ENCODE assay signal across 15 cellular contexts in the genomic region with DNA sequence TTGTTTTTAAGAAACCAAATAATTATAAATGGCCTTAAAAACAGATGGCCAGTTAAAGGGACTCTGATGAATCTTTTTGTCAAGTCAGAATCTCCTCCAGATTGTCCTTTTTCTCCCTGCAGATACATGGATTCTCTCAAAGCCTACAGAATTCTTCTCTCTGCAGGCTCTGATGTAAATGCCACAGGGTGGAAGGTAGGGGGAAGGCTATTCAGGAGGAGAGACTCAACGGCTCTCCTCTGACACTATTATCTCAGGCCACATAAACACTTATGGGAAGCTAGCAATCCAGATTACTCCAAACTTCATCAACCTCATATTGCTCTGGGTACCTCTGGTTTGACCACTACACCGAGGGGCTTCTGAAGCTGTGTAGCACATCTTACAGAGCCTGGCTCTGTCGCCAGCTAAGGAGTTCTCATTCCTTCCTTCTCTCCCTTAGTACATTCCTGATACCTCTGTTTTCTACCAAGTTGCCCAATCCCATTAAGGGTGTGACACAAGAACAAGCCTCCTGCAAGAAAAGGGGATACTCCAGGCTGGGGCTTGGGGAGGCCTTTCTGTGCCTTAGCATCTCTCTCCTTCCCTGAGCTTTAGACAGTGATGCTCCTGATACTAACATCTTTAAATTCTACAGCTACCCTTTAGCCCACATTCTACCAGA. TPM values are rescaled to one million over a fixed set of nuclear protein-coding genes. Genes with fewer than 3 reads are reported as not detected.
DNase-seq lines count a peak whose midpoint lies in the region; ATAC-seq and TF ChIP-seq lines count a peak whose summit lies in the region.
"Had no signal": no experiment of that assay in that cellular context is flagged by ENCODE, and none has a peak within 500 bp of the region (broad histone marks: within the 10 kb centered on the region; RNA-seq: fewer than 3 reads in every experiment).

No MANE protein-coding gene starts in this region.

- H3K36me3 ChIP-seq in Loucy (ENCODE audit: insufficient read depth, low read length) (peaks cover 32% of the 10 kb centered on the region; the same call in 1 of the 2 replicates), trophoblast cell (ENCODE audit: control insufficient read depth in 1 of 2, insufficient read depth in 2 of 2, low read length in 2 of 2) (peaks cover 9 to 11% of the 10 kb centered on the region in 2 experiments)
- H3K36me3 ChIP-seq: Peyer's patch, uterus had no signal

- H3K4me3 ChIP-seq in Loucy (ENCODE audit: low read length, poor library complexity, severe bottlenecking), result no peak overlapping the region
- no peak overlapping the region for H3K4me3 ChIP-seq in trophoblast cell (ENCODE audit: low read depth, low read length)
- H3K4me3 ChIP-seq: dorsolateral prefrontal cortex, Peyer's patch, uterus had no signal

- H3K9me3 ChIP-seq in Loucy (ENCODE audit: insufficient read depth, low read depth, low read length), result no peaks in the 10 kb centered on the region
- H3K9me3 ChIP-seq in trophoblast cell (ENCODE audit: insufficient read depth, low read depth, low read length), result peaks cover 5% of the 10 kb centered on the region
- H3K9me3 ChIP-seq: Peyer's patch, uterus had no signal

- no peak overlapping the region for H4K12ac ChIP-seq in trophoblast cell (ENCODE audit: low read depth, low read length)

- H3K14ac ChIP-seq in trophoblast cell (ENCODE audit: low read length), result no peak overlapping the region

- H3K4ac ChIP-seq in trophoblast cell (ENCODE audit: low read depth, low read length), result peak overlapping the region; percentile 88

- H3K23ac ChIP-seq in trophoblast cell (ENCODE audit: low read length), result no peak overlapping the region

- no peaks in the 10 kb centered on the region for H3K27me3 Mint-ChIP-seq in activated CD4-positive, alpha-beta T cell treated with anti-CD3 and anti-CD28 coated beads, Interleukin-2, amount 10 ng/mL, durations not matched to agents 7 days and 5 days
- H3K27me3 Mint-ChIP-seq in activated naive CD8-positive, alpha-beta T cell, result no peaks in the 10 kb centered on the region

- no peak overlapping the region for H2BK120ac ChIP-seq in trophoblast cell (ENCODE audit: insufficient read depth, low read length, poor library complexity)

- H3K4me2 ChIP-seq in Loucy (ENCODE audit: low read depth, low read length, poor library complexity, severe bottlenecking) (peak overlapping the region; percentile 98), trophoblast cell (ENCODE audit: low read length) (no peak overlapping the region)

- peak overlapping the region; percentile 35 for H3K4me3 Mint-ChIP-seq in activated CD4-positive, alpha-beta T cell treated with anti-CD3 and anti-CD28 coated beads, Interleukin-2, amount 10 ng/mL, durations not matched to agents 7 days and 5 days
- peak overlapping the region; percentile 97 for H3K4me3 Mint-ChIP-seq in activated naive CD8-positive, alpha-beta T cell

- no peak for ATAC-seq in GM19467 (IDR thresholded peaks at IDR 0.05; ENCODE audit: unreplicated experiment)
- ATAC-seq in HG03039 (IDR thresholded peaks at IDR 0.05; ENCODE audit: unreplicated experiment), result no peak

- no peak overlapping the region for H3K27ac ChIP-seq in trophoblast cell (ENCODE audit: low read depth, low read length)
- H3K27ac ChIP-seq: dorsolateral prefrontal cortex, uterus had no signal

- no peak overlapping the region for H2BK5ac ChIP-seq in trophoblast cell (ENCODE audit: low read depth, low read length, poor library complexity)

- H2BK12ac ChIP-seq in trophoblast cell (ENCODE audit: low read length), result no peak overlapping the region

- no peak overlapping the region for H3K18ac ChIP-seq in trophoblast cell (ENCODE audit: low read length)

- H4K91ac ChIP-seq in trophoblast cell (ENCODE audit: low read depth, low read length), result no peak overlapping the region

- peaks cover 11% of the 10 kb centered on the region; the same call in 1 of the 2 replicates for H3F3A ChIP-seq in Loucy (ENCODE audit: low read depth)

- H3K36me3 Mint-ChIP-seq in activated CD4-positive, alpha-beta T cell treated with anti-CD3 and anti-CD28 coated beads, Interleukin-2, amount 10 ng/mL, durations not matched to agents 7 days and 5 days (ENCODE audit: low read depth), result peaks cover 69% of the 10 kb centered on the region
- peaks cover 9% of the 10 kb centered on the region for H3K36me3 Mint-ChIP-seq in activated naive CD8-positive, alpha-beta T cell

- H3K9ac ChIP-seq in Loucy (ENCODE audit: low read depth, low read length, poor library complexity, severe bottlenecking) (no peak overlapping the region), trophoblast cell (ENCODE audit: low read length) (no peak overlapping the region)

- no peaks in the 10 kb centered on the region for H3K27me3 ChIP-seq in Loucy (ENCODE audit: insufficient read depth, low read length, poor library complexity, severe bottlenecking)
- no peaks in the 10 kb centered on the region for H3K27me3 ChIP-seq in trophoblast cell (ENCODE audit: insufficient read depth, low read length)
- H3K27me3 ChIP-seq: Peyer's patch, uterus had no signal

- peaks cover 99% of the 10 kb centered on the region for H3K79me2 ChIP-seq in Loucy (ENCODE audit: insufficient read depth, low read length)
- peaks cover 13% of the 10 kb centered on the region for H3K79me2 ChIP-seq in trophoblast cell (ENCODE audit: control insufficient read depth, insufficient read depth, low read length, poor library complexity)

- H3K4me1 Mint-ChIP-seq in activated CD4-positive, alpha-beta T cell treated with anti-CD3 and anti-CD28 coated beads, Interleukin-2, amount 10 ng/mL, durations not matched to agents 7 days and 5 days, result peaks cover 81% of the 10 kb centered on the region
- peaks cover 86% of the 10 kb centered on the region for H3K4me1 Mint-ChIP-seq in activated naive CD8-positive, alpha-beta T cell (ENCODE audit: low read depth)

- POLR2A ChIA-PET in activated CD4-positive, alpha-beta T cell treated with anti-CD3 and anti-CD28 coated beads, Interleukin-2, amount 10 ng/mL, durations not matched to agents 7 days and 5 days (lab: Charles Lee), result interaction anchor here (0.7 kb wide), 1 partner anchor 12 kb away, joined by 3 read pairs; no protein-coding TSS in a partner anchor

- H3K9me3 Mint-ChIP-seq in activated CD4-positive, alpha-beta T cell treated with anti-CD3 and anti-CD28 coated beads, Interleukin-2, amount 10 ng/mL, durations not matched to agents 7 days and 5 days, result no peaks in the 10 kb centered on the region
- no peaks in the 10 kb centered on the region for H3K9me3 Mint-ChIP-seq in activated naive CD8-positive, alpha-beta T cell (ENCODE audit: low read depth)

- DNase-seq in activated CD4-positive, alpha-beta T cell treated with anti-CD3 and anti-CD28 coated beads, Interleukin-2, amount 10 ng/mL, durations not matched to agents 7 days and 5 days, result no peak
- DNase-seq in activated CD4-positive, alpha-beta T cell treated with anti-CD3 and anti-CD28 coated beads, Interleukin-2, amount 50 U/mL, for 48 hours, result no peak
- no peak for DNase-seq in trophoblast cell
- no peak for DNase-seq in NCI-H187 treated with DMSO at 0.1 percent for 48 hours (lab: John Stamatoyannopoulos, UW)
- DNase-seq: ACHN; activated CD8-positive, alpha-beta memory T cell treated with anti-CD3 and anti-CD28 coated beads for 24 hours; aorta; DMS153; dorsolateral prefrontal cortex; Peyer's patch; uterus had no signal

- peaks cover 3% of the 10 kb centered on the region for H3K79me1 ChIP-seq in trophoblast cell (ENCODE audit: low read length)

- H2AK5ac ChIP-seq in trophoblast cell (ENCODE audit: low read length), result no peak overlapping the region

- CTCF ChIA-PET in activated CD4-positive, alpha-beta T cell treated with anti-CD3 and anti-CD28 coated beads, Interleukin-2, amount 10 ng/mL, durations not matched to agents 7 days and 5 days (lab: Charles Lee), result interaction anchor here (0.5 to 7.5 kb wide), 7 partner anchors 7 to 154 kb away, joined by 3 to 54 read pairs (median 5); no protein-coding TSS in a partner anchor

- peak overlapping the region; percentile 68 for H3K27ac Mint-ChIP-seq in activated CD4-positive, alpha-beta T cell treated with anti-CD3 and anti-CD28 coated beads, Interleukin-2, amount 10 ng/mL, durations not matched to agents 7 days and 5 days
- H3K27ac Mint-ChIP-seq in activated naive CD8-positive, alpha-beta T cell, result peak overlapping the region; percentile 96

- H4K8ac ChIP-seq in trophoblast cell (ENCODE audit: low read depth, low read length), result no peak overlapping the region

- H2AFZ ChIP-seq in Loucy (ENCODE audit: low read length) (no peak overlapping the region), trophoblast cell (ENCODE audit: insufficient read depth, low read length, poor library complexity) (no peak overlapping the region)

- H3K4me1 ChIP-seq in Loucy (ENCODE audit: insufficient read depth, low read length, poor library complexity, severe bottlenecking), result peaks cover 76% of the 10 kb centered on the region
- H3K4me1 ChIP-seq in trophoblast cell (ENCODE audit: control insufficient read depth in 1 of 2, insufficient read depth in 2 of 2, low read length in 2 of 2), result peaks cover 19 to 28% of the 10 kb centered on the region in 2 experiments
- H3K4me1 ChIP-seq: uterus had no signal

- peaks cover 87% of the 10 kb centered on the region for H4K20me1 ChIP-seq in Loucy (ENCODE audit: insufficient read depth, low read length, poor library complexity, severe bottlenecking)

- TF ChIP-seq CTCF in Loucy (conservative IDR thresholded peaks at IDR 0.05; ENCODE audit: low read length), result no peak

- H3K9me2 ChIP-seq in Loucy (replicated peaks; ENCODE audit: low read depth, low read length), result no peaks in the 10 kb centered on the region

- WGBS in trophoblast cell (ENCODE audit: extremely low coverage, insufficient coverage, insufficient read length), result no CpG with 5 or more reads among the region's 3 CpGs

RNA-seq across cellular contexts. Expression of a gene that starts 14.9 kb away (rescaled TPM):
- total RNA-seq in activated CD4-positive, alpha-beta T cell treated with anti-CD3 and anti-CD28 coated beads, Interleukin-2, amount 10 ng/mL, durations not matched to agents 7 days and 5 days, result 1,000 to 10,000 TPM; 1,260 to 1,323 TPM
- 398 and 413 TPM in 2 replicates for polyA plus RNA-seq in trophoblast cell (2013)

RNA-seq across cellular contexts. Expression of a gene that starts 44.6 kb away (rescaled TPM):
- 1 to 10 TPM; 1.0 to 1.5 TPM for total RNA-seq in activated CD4-positive, alpha-beta T cell treated with anti-CD3 and anti-CD28 coated beads, Interleukin-2, amount 10 ng/mL, durations not matched to agents 7 days and 5 days
- polyA plus RNA-seq in trophoblast cell (2013), result 0.19 and 0.24 TPM in 2 replicates
